In genomic region chr1:42332877-42333276, GRCh38 we compare ENCODE assay signal across 1 cellular context.
TF ChIP-seq lines count a peak whose summit lies in the region.

No MANE protein-coding gene starts in this region.

TF ChIP-seq in GM23338, 12 proteins besides CTCF, POLR2A, EP300 and RAD21:
- TF ChIP-seq CREB1 (CRISPR knock-in tag; IDR thresholded peaks at IDR 0.05; ENCODE audit: low read depth) (no peak), STAT1 (IDR thresholded peaks at IDR 0.05; ENCODE audit: unreplicated experiment) (no peak)
- TF ChIP-seq, protein P1, sequence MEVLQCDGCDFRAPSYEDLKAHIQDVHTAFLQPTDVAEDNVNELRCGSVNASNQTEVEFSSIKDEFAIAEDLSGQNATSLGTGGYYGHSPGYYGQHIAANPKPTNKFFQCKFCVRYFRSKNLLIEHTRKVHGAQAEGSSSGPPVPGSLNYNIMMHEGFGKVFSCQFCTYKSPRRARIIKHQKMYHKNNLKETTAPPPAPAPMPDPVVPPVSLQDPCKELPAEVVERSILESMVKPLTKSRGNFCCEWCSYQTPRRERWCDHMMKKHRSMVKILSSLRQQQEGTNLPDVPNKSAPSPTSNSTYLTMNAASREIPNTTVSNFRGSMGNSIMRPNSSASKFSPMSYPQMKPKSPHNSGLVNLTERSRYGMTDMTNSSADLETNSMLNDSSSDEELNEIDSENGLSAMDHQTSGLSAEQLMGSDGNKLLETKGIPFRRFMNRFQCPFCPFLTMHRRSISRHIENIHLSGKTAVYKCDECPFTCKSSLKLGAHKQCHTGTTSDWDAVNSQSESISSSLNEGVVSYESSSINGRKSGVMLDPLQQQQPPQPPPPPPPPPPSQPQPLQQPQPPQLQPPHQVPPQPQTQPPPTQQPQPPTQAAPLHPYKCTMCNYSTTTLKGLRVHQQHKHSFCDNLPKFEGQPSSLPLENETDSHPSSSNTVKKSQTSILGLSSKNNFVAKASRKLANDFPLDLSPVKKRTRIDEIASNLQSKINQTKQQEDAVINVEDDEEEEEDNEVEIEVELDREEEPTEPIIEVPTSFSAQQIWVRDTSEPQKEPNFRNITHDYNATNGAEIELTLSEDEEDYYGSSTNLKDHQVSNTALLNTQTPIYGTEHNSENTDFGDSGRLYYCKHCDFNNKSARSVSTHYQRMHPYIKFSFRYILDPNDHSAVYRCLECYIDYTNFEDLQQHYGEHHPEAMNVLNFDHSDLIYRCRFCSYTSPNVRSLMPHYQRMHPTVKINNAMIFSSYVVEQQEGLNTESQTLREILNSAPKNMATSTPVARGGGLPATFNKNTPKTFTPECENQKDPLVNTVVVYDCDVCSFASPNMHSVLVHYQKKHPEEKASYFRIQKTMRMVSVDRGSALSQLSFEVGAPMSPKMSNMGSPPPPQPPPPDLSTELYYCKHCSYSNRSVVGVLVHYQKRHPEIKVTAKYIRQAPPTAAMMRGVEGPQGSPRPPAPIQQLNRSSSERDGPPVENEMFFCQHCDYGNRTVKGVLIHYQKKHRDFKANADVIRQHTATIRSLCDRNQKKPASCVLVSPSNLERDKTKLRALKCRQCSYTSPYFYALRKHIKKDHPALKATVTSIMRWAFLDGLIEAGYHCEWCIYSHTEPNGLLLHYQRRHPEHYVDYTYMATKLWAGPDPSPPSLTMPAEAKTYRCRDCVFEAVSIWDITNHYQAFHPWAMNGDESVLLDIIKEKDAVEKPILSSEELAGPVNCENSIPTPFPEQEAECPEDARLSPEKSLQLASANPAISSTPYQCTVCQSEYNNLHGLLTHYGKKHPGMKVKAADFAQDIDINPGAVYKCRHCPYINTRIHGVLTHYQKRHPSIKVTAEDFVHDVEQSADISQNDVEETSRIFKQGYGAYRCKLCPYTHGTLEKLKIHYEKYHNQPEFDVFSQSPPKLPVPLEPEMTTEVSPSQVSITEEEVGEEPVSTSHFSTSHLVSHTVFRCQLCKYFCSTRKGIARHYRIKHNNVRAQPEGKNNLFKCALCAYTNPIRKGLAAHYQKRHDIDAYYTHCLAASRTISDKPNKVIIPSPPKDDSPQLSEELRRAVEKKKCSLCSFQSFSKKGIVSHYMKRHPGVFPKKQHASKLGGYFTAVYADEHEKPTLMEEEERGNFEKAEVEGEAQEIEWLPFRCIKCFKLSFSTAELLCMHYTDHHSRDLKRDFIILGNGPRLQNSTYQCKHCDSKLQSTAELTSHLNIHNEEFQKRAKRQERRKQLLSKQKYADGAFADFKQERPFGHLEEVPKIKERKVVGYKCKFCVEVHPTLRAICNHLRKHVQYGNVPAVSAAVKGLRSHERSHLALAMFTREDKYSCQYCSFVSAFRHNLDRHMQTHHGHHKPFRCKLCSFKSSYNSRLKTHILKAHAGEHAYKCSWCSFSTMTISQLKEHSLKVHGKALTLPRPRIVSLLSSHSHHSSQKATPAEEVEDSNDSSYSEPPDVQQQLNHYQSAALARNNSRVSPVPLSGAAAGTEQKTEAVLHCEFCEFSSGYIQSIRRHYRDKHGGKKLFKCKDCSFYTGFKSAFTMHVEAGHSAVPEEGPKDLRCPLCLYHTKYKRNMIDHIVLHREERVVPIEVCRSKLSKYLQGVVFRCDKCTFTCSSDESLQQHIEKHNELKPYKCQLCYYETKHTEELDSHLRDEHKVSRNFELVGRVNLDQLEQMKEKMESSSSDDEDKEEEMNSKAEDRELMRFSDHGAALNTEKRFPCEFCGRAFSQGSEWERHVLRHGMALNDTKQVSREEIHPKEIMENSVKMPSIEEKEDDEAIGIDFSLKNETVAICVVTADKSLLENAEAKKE (CRISPR knock-in tag; IDR thresholded peaks at IDR 0.05) = no peak
